ENCODE assay signal across 1 cellular context in the genomic region with DNA sequence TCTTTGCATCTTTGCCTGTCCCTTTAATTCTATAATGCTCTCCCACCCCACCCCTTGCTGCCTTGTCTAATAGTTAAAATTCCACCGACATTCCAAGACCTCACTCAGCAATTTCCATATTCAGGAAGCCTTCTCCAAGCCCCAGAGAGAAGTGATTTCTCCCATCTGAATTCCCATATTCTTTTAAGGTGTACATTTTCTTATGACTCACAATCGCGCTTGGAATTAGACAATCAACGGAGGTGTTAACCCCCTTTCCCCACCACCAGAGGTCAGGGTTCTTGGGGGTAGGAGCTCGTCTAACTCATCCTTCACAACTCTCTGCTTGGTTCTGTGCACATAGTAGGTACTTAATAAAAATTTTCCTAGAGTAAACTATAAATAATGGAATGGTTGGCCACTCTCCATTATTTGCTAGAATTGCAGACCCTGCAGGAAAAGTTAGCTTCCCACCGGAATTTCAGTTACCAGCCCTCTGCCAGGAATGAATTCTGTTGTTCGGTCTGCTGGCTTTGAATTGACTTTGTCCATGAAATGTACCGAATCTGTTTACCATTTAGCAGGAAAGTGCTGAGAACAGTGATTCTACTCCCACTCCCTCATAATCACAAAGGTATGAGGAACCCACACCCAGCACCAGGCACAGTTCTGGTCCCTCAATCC.
TF ChIP-seq lines count a peak whose summit lies in the region.

No MANE protein-coding gene starts in this region.

TF ChIP-seq in WTC11, 78 proteins besides CTCF, POLR2A, EP300 and RAD21 (continued from another document):
- TF ChIP-seq, protein P1, sequence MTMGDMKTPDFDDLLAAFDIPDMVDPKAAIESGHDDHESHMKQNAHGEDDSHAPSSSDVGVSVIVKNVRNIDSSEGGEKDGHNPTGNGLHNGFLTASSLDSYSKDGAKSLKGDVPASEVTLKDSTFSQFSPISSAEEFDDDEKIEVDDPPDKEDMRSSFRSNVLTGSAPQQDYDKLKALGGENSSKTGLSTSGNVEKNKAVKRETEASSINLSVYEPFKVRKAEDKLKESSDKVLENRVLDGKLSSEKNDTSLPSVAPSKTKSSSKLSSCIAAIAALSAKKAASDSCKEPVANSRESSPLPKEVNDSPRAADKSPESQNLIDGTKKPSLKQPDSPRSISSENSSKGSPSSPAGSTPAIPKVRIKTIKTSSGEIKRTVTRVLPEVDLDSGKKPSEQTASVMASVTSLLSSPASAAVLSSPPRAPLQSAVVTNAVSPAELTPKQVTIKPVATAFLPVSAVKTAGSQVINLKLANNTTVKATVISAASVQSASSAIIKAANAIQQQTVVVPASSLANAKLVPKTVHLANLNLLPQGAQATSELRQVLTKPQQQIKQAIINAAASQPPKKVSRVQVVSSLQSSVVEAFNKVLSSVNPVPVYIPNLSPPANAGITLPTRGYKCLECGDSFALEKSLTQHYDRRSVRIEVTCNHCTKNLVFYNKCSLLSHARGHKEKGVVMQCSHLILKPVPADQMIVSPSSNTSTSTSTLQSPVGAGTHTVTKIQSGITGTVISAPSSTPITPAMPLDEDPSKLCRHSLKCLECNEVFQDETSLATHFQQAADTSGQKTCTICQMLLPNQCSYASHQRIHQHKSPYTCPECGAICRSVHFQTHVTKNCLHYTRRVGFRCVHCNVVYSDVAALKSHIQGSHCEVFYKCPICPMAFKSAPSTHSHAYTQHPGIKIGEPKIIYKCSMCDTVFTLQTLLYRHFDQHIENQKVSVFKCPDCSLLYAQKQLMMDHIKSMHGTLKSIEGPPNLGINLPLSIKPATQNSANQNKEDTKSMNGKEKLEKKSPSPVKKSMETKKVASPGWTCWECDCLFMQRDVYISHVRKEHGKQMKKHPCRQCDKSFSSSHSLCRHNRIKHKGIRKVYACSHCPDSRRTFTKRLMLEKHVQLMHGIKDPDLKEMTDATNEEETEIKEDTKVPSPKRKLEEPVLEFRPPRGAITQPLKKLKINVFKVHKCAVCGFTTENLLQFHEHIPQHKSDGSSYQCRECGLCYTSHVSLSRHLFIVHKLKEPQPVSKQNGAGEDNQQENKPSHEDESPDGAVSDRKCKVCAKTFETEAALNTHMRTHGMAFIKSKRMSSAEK (CRISPR knock-in tag; IDR thresholded peaks at IDR 0.05; ENCODE audit: borderline replicate concordance): no peak
- TF ChIP-seq, protein P2, sequence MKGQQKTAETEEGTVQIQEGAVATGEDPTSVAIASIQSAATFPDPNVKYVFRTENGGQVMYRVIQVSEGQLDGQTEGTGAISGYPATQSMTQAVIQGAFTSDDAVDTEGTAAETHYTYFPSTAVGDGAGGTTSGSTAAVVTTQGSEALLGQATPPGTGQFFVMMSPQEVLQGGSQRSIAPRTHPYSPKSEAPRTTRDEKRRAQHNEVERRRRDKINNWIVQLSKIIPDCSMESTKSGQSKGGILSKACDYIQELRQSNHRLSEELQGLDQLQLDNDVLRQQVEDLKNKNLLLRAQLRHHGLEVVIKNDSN (CRISPR knock-in tag; IDR thresholded peaks at IDR 0.05): no peak
- TF ChIP-seq CREM (CRISPR knock-in tag; IDR thresholded peaks at IDR 0.05) (no peak), PRRX2 (CRISPR knock-in tag; IDR thresholded peaks at IDR 0.05) (no peak), ZSCAN18 (CRISPR knock-in tag; IDR thresholded peaks at IDR 0.05) (no peak), ZNF416 (CRISPR knock-in tag; IDR thresholded peaks at IDR 0.05) (no peak), ATF2 (CRISPR knock-in tag; IDR thresholded peaks at IDR 0.05; ENCODE audit: borderline replicate concordance, low read depth) (no peak), RELA (CRISPR knock-in tag; IDR thresholded peaks at IDR 0.05; ENCODE audit: borderline replicate concordance) (no peak)
- TF ChIP-seq, protein P3, sequence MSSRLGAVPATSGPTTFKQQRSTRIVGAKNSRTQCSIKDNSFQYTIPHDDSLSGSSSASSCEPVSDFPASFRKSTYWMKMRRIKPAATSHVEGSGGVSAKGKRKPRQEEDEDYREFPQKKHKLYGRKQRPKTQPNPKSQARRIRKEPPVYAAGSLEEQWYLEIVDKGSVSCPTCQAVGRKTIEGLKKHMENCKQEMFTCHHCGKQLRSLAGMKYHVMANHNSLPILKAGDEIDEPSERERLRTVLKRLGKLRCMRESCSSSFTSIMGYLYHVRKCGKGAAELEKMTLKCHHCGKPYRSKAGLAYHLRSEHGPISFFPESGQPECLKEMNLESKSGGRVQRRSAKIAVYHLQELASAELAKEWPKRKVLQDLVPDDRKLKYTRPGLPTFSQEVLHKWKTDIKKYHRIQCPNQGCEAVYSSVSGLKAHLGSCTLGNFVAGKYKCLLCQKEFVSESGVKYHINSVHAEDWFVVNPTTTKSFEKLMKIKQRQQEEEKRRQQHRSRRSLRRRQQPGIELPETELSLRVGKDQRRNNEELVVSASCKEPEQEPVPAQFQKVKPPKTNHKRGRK (CRISPR knock-in tag; IDR thresholded peaks at IDR 0.05; ENCODE audit: borderline replicate concordance): no peak
